2 cellular contexts compared by ENCODE assay signal in genomic region chr20:1926237-1926636, GRCh38.
TF ChIP-seq lines count a peak whose summit lies in the region.

No MANE protein-coding gene starts in this region.

TF ChIP-seq in IMR-90, 13 proteins besides CTCF, POLR2A, EP300 and RAD21:
- TF ChIP-seq SMC3 (IDR thresholded peaks at IDR 0.05; ENCODE audit: low read depth, low read length) (no peak), MAZ (IDR thresholded peaks at IDR 0.05; ENCODE audit: borderline replicate concordance, low read depth, low read length) (no peak), ELK1 (IDR thresholded peaks at IDR 0.05; ENCODE audit: borderline replicate concordance, low read depth, low read length) (no peak)
- TF ChIP-seq, protein P1, sequence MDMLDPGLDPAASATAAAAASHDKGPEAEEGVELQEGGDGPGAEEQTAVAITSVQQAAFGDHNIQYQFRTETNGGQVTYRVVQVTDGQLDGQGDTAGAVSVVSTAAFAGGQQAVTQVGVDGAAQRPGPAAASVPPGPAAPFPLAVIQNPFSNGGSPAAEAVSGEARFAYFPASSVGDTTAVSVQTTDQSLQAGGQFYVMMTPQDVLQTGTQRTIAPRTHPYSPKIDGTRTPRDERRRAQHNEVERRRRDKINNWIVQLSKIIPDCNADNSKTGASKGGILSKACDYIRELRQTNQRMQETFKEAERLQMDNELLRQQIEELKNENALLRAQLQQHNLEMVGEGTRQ (IDR thresholded peaks at IDR 0.05; ENCODE audit: low read depth, low read length), result no peak

TF ChIP-seq in H1, 55 proteins besides CTCF, POLR2A, EP300 and RAD21:
- TF ChIP-seq CTBP2 (IDR thresholded peaks at IDR 0.05; ENCODE audit: borderline replicate concordance, insufficient read depth, insufficient read length, low read length) (no peak), TAF7 (optimal IDR thresholded peaks at IDR 0.05; ENCODE audit: borderline replicate concordance, low read depth, low read length) (no peak), SIRT6 (IDR thresholded peaks at IDR 0.05; ENCODE audit: low read length) (no peak), TAF1 (IDR thresholded peaks at IDR 0.05; ENCODE audit: low read depth, low read length) (no peak), CBX5 (IDR thresholded peaks at IDR 0.05; ENCODE audit: low read depth, low read length) (no peak), KDM4A (IDR thresholded peaks at IDR 0.05; ENCODE audit: low read depth, low read length, severe bottlenecking) (no peak), CHD2 (IDR thresholded peaks at IDR 0.05; ENCODE audit: low read length) (no peak), RXRA (IDR thresholded peaks at IDR 0.05; ENCODE audit: insufficient read depth, low read depth, low read length) (no peak), TEAD4 (IDR thresholded peaks at IDR 0.05; ENCODE audit: low read depth, low read length) (no peak), CHD1 (IDR thresholded peaks at IDR 0.05; ENCODE audit: low read depth, low read length) (no peak), RNF2 (IDR thresholded peaks at IDR 0.05; ENCODE audit: borderline replicate concordance, low read depth, low read length, missing control alignments, poor library complexity, severe bottlenecking) (no peak), BRCA1 (IDR thresholded peaks at IDR 0.05; ENCODE audit: low read depth, low read length) (no peak), HDAC6 (IDR thresholded peaks at IDR 0.05; ENCODE audit: low read depth, low read length) (no peak), RBBP5 (IDR thresholded peaks at IDR 0.05; ENCODE audit: borderline replicate concordance, low read depth, low read length) (no peak), ATF2 (IDR thresholded peaks at IDR 0.05; ENCODE audit: low read length) (no peak), JUN (IDR thresholded peaks at IDR 0.05; ENCODE audit: low read depth, low read length) (no peak), JUND (IDR thresholded peaks at IDR 0.05; ENCODE audit: low read length) (no peak), SUZ12 (IDR thresholded peaks at IDR 0.05; ENCODE audit: low read length) (no peak)
- TF ChIP-seq, protein P1 (IDR thresholded peaks at IDR 0.05; ENCODE audit: low read length), result no peak
